ENCODE assay signal across 1 cellular context in genomic region chr10:104309980-104310978, GRCh38.
TF ChIP-seq lines count a peak whose summit lies in the region.

No MANE protein-coding gene starts in this region.

TF ChIP-seq in K562, 482 proteins besides CTCF, POLR2A, EP300 and RAD21:
- TF ChIP-seq POLR2AphosphoS2 (IDR thresholded peaks at IDR 0.05; ENCODE audit: low read length) (peak; percentile 69), POLR2G (IDR thresholded peaks at IDR 0.05; ENCODE audit: low read depth, low read length) (0 out of 2 replicates have a peak, but pooled peaks have one; percentile 36), POLR2AphosphoS5 (IDR thresholded peaks at IDR 0.05; ENCODE audit: control insufficient read depth, insufficient read depth, low read depth, low read length) (0 out of 2 replicates have a peak, but pooled peaks have one; percentile 25), RBM34 (IDR thresholded peaks at IDR 0.05; ENCODE audit: borderline replicate concordance, insufficient read depth, low read length) (no peak), FOSL1 (tag; conservative IDR thresholded peaks at IDR 0.05) (no peak), SUPT5H (IDR thresholded peaks at IDR 0.05) (peak; percentile 28; the same call in 1 of the 2 replicates)
